ENCODE assay signal across 1 cellular context in the genomic region with DNA sequence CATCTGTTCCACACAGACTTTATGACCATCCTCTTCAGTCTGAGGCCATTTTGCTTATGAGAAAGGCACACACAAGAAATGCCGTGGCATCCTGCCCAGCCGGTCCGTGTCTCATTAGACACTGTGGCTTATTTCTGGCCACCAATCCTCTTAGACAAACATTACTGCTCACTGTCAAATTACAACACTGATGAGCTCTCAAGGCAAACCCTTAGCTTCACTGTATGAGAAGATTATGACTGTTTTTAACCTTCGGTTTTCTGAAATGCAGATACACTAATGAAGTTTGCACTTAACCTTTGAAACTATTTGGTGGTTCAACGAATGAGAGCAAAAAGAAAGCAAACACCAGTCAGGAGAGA.
TF ChIP-seq lines count a peak whose summit lies in the region.

No MANE protein-coding gene starts in this region.

TF ChIP-seq in HepG2, 621 proteins besides CTCF, POLR2A, EP300 and RAD21 (continued from another document):
- TF ChIP-seq, protein P1, sequence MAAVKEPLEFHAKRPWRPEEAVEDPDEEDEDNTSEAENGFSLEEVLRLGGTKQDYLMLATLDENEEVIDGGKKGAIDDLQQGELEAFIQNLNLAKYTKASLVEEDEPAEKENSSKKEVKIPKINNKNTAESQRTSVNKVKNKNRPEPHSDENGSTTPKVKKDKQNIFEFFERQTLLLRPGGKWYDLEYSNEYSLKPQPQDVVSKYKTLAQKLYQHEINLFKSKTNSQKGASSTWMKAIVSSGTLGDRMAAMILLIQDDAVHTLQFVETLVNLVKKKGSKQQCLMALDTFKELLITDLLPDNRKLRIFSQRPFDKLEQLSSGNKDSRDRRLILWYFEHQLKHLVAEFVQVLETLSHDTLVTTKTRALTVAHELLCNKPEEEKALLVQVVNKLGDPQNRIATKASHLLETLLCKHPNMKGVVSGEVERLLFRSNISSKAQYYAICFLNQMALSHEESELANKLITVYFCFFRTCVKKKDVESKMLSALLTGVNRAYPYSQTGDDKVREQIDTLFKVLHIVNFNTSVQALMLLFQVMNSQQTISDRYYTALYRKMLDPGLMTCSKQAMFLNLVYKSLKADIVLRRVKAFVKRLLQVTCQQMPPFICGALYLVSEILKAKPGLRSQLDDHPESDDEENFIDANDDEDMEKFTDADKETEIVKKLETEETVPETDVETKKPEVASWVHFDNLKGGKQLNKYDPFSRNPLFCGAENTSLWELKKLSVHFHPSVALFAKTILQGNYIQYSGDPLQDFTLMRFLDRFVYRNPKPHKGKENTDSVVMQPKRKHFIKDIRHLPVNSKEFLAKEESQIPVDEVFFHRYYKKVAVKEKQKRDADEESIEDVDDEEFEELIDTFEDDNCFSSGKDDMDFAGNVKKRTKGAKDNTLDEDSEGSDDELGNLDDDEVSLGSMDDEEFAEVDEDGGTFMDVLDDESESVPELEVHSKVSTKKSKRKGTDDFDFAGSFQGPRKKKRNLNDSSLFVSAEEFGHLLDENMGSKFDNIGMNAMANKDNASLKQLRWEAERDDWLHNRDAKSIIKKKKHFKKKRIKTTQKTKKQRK (IDR thresholded peaks at IDR 0.05; ENCODE audit: low read length): no peak
- TF ChIP-seq ZNF362 (CRISPR knock-in tag; IDR thresholded peaks at IDR 0.05; ENCODE audit: borderline replicate concordance) (no peak), HMGA1 (CRISPR knock-in tag; conservative IDR thresholded peaks at IDR 0.05) (no peak), GZF1 (CRISPR knock-in tag; IDR thresholded peaks at IDR 0.05) (no peak), NR2C2 (CRISPR knock-in tag; IDR thresholded peaks at IDR 0.05; ENCODE audit: borderline replicate concordance) (0 out of 2 replicates have a peak, but pooled peaks have one; percentile 8), ZC3H13 (CRISPR knock-in tag; IDR thresholded peaks at IDR 0.05) (no peak), ZFX (CRISPR knock-in tag; IDR thresholded peaks at IDR 0.05; ENCODE audit: low read depth) (no peak), ZFYVE20 (CRISPR knock-in tag; IDR thresholded peaks at IDR 0.05; ENCODE audit: borderline replicate concordance, low read depth) (no peak)
- TF ChIP-seq, protein P2, sequence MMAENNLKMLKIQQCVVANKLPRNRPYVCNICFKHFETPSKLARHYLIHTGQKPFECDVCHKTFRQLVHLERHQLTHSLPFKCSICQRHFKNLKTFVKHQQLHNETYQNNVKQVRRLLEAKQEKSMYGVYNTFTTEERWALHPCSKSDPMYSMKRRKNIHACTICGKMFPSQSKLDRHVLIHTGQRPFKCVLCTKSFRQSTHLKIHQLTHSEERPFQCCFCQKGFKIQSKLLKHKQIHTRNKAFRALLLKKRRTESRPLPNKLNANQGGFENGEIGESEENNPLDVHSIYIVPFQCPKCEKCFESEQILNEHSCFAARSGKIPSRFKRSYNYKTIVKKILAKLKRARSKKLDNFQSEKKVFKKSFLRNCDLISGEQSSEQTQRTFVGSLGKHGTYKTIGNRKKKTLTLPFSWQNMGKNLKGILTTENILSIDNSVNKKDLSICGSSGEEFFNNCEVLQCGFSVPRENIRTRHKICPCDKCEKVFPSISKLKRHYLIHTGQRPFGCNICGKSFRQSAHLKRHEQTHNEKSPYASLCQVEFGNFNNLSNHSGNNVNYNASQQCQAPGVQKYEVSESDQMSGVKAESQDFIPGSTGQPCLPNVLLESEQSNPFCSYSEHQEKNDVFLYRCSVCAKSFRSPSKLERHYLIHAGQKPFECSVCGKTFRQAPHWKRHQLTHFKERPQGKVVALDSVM (CRISPR knock-in tag; IDR thresholded peaks at IDR 0.05): no peak
TF ChIP-seq in HepG2: peak in this region for 64.
